Comparison of ENCODE assay signal across 10 cellular contexts in genomic region chrX:71675636-71676035, GRCh38. TPM values are rescaled to one million over a fixed set of nuclear protein-coding genes. Genes with fewer than 3 reads are reported as not detected.
"Had no signal": no experiment of that assay in that cellular context is flagged by ENCODE, and none has a peak within 500 bp of the region (broad histone marks: within the 10 kb centered on the region; RNA-seq: fewer than 3 reads in every experiment).

No MANE protein-coding gene starts in this region.

RNA-seq across cellular contexts. Expression of gene CXorf49, which starts 42.4 kb away (rescaled TPM):
- total RNA-seq: activated B cell treated with CpG ODN at 0.5 μM for 24 hours; activated CD4-positive, alpha-beta memory T cell treated with anti-CD3 and anti-CD28 coated beads, Interleukin-2, amount 10 ng/mL, durations not matched to agents 7 days and 5 days; activated CD4-positive, alpha-beta T cell treated with anti-CD3 and anti-CD28 coated beads, Interleukin-2, amount 10 ng/mL, durations not matched to agents 7 days and 5 days; activated CD8-positive, alpha-beta memory T cell treated with anti-CD3 and anti-CD28 coated beads, Interleukin-2, amount 10 ng/mL, durations not matched to agents 7 days and 5 days; activated CD8-positive, alpha-beta T cell treated with anti-CD3 and anti-CD28 coated beads, Interleukin-2, amount 10 ng/mL, durations not matched to agents 7 days and 5 days; activated naive CD8-positive, alpha-beta T cell treated with anti-CD3 and anti-CD28 coated beads, Interleukin-2, amount 10 ng/mL, durations not matched to agents 7 days and 5 days; activated T-helper 2 cell treated with anti-CD3 and anti-CD28 coated beads, Interferon-gamma antibody, Interleukin-2, Interleukin-4, amounts not matched to agents 10 μg/mL and 5 μg/mL and 100 μg/mL, durations not matched to agents 14 hours and 24 hours and 36 hours; ascending aorta; bronchial epithelial cell; cardiac muscle cell had no signal
- polyA plus RNA-seq: cardiac muscle cell had no signal

RNA-seq across cellular contexts. Expression of gene CXCR3, which starts 57.3 kb away (rescaled TPM):
- total RNA-seq: ascending aorta, bronchial epithelial cell, cardiac muscle cell had no signal
- polyA plus RNA-seq: cardiac muscle cell had no signal
